Comparison of ENCODE assay signal across 1 cellular context in the genomic region with DNA sequence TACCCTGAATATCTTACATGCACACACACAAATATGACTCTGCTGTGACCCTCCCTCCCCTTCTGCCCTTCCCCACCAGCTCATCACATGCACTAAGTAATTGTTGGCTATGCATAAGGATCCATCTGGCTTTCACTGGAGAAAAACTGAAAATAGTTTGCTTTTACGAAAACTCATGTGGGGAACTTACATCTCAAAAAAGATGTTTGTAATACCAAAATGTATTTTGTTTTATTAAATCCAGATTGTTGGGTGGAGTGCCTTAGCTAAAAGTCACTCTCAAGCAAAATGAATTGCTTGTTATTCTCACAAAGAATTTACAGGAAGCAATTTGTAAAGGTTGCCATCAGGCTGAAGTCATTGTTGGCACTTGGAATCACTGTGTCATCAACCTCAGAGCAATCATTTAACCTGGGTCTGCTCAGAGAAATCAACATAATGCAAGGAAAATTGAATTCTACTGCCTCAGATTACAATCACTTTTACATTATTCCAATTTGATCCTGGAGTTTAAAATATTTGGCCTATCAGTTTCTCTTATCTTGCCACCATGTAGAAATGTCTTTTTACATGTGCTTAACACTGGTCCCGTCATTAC.
TF ChIP-seq lines count a peak whose summit lies in the region.

No MANE protein-coding gene starts in this region.

TF ChIP-seq in HepG2, 621 proteins besides CTCF, POLR2A, EP300 and RAD21 (continued from another document):
- TF ChIP-seq, protein P1, sequence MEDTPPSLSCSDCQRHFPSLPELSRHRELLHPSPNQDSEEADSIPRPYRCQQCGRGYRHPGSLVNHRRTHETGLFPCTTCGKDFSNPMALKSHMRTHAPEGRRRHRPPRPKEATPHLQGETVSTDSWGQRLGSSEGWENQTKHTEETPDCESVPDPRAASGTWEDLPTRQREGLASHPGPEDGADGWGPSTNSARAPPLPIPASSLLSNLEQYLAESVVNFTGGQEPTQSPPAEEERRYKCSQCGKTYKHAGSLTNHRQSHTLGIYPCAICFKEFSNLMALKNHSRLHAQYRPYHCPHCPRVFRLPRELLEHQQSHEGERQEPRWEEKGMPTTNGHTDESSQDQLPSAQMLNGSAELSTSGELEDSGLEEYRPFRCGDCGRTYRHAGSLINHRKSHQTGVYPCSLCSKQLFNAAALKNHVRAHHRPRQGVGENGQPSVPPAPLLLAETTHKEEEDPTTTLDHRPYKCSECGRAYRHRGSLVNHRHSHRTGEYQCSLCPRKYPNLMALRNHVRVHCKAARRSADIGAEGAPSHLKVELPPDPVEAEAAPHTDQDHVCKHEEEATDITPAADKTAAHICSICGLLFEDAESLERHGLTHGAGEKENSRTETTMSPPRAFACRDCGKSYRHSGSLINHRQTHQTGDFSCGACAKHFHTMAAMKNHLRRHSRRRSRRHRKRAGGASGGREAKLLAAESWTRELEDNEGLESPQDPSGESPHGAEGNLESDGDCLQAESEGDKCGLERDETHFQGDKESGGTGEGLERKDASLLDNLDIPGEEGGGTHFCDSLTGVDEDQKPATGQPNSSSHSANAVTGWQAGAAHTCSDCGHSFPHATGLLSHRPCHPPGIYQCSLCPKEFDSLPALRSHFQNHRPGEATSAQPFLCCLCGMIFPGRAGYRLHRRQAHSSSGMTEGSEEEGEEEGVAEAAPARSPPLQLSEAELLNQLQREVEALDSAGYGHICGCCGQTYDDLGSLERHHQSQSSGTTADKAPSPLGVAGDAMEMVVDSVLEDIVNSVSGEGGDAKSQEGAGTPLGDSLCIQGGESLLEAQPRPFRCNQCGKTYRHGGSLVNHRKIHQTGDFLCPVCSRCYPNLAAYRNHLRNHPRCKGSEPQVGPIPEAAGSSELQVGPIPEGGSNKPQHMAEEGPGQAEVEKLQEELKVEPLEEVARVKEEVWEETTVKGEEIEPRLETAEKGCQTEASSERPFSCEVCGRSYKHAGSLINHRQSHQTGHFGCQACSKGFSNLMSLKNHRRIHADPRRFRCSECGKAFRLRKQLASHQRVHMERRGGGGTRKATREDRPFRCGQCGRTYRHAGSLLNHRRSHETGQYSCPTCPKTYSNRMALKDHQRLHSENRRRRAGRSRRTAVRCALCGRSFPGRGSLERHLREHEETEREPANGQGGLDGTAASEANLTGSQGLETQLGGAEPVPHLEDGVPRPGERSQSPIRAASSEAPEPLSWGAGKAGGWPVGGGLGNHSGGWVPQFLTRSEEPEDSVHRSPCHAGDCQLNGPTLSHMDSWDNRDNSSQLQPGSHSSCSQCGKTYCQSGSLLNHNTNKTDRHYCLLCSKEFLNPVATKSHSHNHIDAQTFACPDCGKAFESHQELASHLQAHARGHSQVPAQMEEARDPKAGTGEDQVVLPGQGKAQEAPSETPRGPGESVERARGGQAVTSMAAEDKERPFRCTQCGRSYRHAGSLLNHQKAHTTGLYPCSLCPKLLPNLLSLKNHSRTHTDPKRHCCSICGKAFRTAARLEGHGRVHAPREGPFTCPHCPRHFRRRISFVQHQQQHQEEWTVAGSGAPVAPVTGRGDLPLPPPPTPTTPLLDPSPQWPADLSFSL (CRISPR knock-in tag; IDR thresholded peaks at IDR 0.05): no peak
TF ChIP-seq in HepG2: peak in this region for 0.
